ENCODE assay signal across 8 cellular contexts in the genomic region with DNA sequence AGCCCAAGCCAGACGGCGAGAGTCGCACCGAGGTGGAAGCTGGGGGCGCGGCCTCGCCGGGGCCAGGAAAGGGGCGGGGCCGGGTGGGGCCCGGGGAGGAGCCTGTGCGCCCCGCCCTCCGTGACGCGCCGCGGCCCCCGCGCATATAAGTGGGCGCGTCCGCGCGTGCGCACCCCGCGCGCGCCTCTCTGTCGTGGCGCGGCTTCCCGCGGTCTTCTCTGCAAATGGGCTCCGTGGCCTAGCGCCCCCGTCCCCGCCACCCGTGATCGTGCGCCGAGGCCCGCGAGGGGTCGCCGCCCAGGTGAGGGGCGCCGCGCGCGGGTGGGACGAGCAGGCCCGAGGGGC. TPM values are rescaled to one million over a fixed set of nuclear protein-coding genes. Genes with fewer than 3 reads are reported as not detected.
DNase-seq lines count a peak whose midpoint lies in the region; ATAC-seq and TF ChIP-seq lines count a peak whose summit lies in the region.

A gene with protein sequence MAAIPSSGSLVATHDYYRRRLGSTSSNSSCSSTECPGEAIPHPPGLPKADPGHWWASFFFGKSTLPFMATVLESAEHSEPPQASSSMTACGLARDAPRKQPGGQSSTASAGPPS (plus strand): TSS at position 172 of the 345 bp plus-strand sequence. CDS start 544 bp downstream, outside the sequence.

- TF ChIP-seq POLR2A in Raji (IDR thresholded peaks at IDR 0.05; ENCODE audit: insufficient read depth, low read depth, low read length) (peak; percentile 88), stomach (IDR thresholded peaks at IDR 0.05) (peak in 1 of 4 donors; percentile 22)

- intact Hi-C loops in Caco-2 (cut with micrococcal nuclease; ENCODE audit: unreplicated experiment): loop anchor here (1.0 kb wide), 1 partner anchor 24 kb away; no protein-coding TSS in a partner anchor
- intact Hi-C loops in stomach (cut with DNase I; ENCODE audit: low total_unique reads): no loop called here

- H3K36me3 Mint-ChIP-seq in Caco-2 (ENCODE audit: insufficient read depth, unreplicated experiment): peaks cover 64% of the 10 kb centered on the region

- H3K36me3 ChIP-seq in Caco-2 (ENCODE audit: control insufficient read depth, insufficient read depth, low read length) (peaks cover 19% of the 10 kb centered on the region), neuron (ENCODE audit: insufficient read depth, low read length) (peaks cover 26% of the 10 kb centered on the region), stomach (peaks cover 0 to 21% (median 13%) of the 10 kb centered on the region in 4 donors)

- TF ChIP-seq EP300 in stomach (IDR thresholded peaks at IDR 0.05): no peak

- H3K9me3 ChIP-seq in Caco-2: peaks cover 17% of the 10 kb centered on the region
- peaks cover 6% of the 10 kb centered on the region for H3K9me3 ChIP-seq in neuron (ENCODE audit: low read length)
- H3K9me3 ChIP-seq in stomach: peaks cover 0 to 8% (median 0%) of the 10 kb centered on the region in 4 donors

- H3K4me1 Mint-ChIP-seq in Caco-2 (ENCODE audit: low read depth, unreplicated experiment): no peaks in the 10 kb centered on the region

- H3K27me3 ChIP-seq in Caco-2 (replicated peaks; ENCODE audit: control insufficient read depth, insufficient read depth, low read length) (no peaks in the 10 kb centered on the region), foreskin keratinocyte (no peaks in the 10 kb centered on the region), neuron (ENCODE audit: insufficient read depth, low read length) (no peaks in the 10 kb centered on the region), stomach (no peaks in the 10 kb centered on the region)

- no peaks in the 10 kb centered on the region for H3K27me3 Mint-ChIP-seq in Caco-2 (ENCODE audit: insufficient read depth, unreplicated experiment)

- H3K27ac ChIP-seq in foreskin keratinocyte (peak within 1 kb of the TSS; percentile 85), stomach (peak within 1 kb of the TSS; percentile 92 to 99 (median 98))

- H3K4me3 ChIP-seq in Caco-2 (ENCODE audit: low read depth, low read length) (peak within 1 kb of the TSS; percentile 97), neuron (ENCODE audit: low read length) (peak within 1 kb of the TSS; percentile 98), stomach (peak within 1 kb of the TSS; percentile 77 to 98 (median 91))

- no TSS peak for BruUV-seq in Caco-2 (replicated peaks; lab: Mats Ljungman, UMichigan)

- DNase-seq in Caco-2: peak in 1 of 2 experiments; percentile 90
- DNase-seq in HT1080 (ENCODE audit: low read depth): peak; percentile 52
- DNase-seq in activated gamma-delta T cell treated with anti-CD3 and anti-CD28 coated beads, Interleukin-2, amount 50 U/mL, for 16 hours (ENCODE audit: low read depth): peak; percentile 75
- DNase-seq in foreskin keratinocyte: peak in 1 of 2 donors; percentile 65
- peak; percentile 89 for DNase-seq in stomach

- TF ChIP-seq CTCF in Caco-2 (IDR thresholded peaks at IDR 0.05; ENCODE audit: insufficient read depth in 1 of 2, low read depth in 1 of 2, low read length in 1 of 2, severe bottlenecking in 1 of 2, unreplicated experiment in 1 of 2) (no peak), foreskin keratinocyte (conservative IDR thresholded peaks at IDR 0.05) (no peak), stomach (IDR thresholded peaks at IDR 0.05) (no peak)

- peak within 1 kb of the TSS; percentile 92 for H3K4me3 Mint-ChIP-seq in Caco-2 (ENCODE audit: unreplicated experiment)

- peaks cover 14% of the 10 kb centered on the region for H3K4me1 ChIP-seq in Caco-2
- H3K4me1 ChIP-seq in foreskin keratinocyte: peaks cover 3% of the 10 kb centered on the region
- H3K4me1 ChIP-seq in neuron (ENCODE audit: insufficient read depth, low read length): peaks cover 17% of the 10 kb centered on the region
- peaks cover 20 to 47% (median 42%) of the 10 kb centered on the region in 4 donors for H3K4me1 ChIP-seq in stomach

- CTCF ChIA-PET in Caco-2 (lab: Charles Lee): interaction anchor here (0.5 to 2.5 kb wide), 18 partner anchors 9 to 1653 kb away, joined by 3 to 20 read pairs (median 6); partner anchors contain the start of gene ARFGAP1

- WGBS in stomach, 5 donors: 0 to 2% (median 1%) methylated on average over 7 to 54 of the region's 54 CpGs; no CpG with 5 or more reads in 1 of the 5 donors

- no peaks in the 10 kb centered on the region for H3K9me3 Mint-ChIP-seq in Caco-2 (ENCODE audit: unreplicated experiment)

- POLR2A ChIA-PET in Caco-2 (lab: Charles Lee): interaction anchor here (0.5 to 2.4 kb wide), 40 partner anchors 8 to 1221 kb away, joined by 3 to 21 read pairs (median 4); partner anchors contain the start of genes ARFGAP1, ARFRP1, HELZ2 and PRPF6

- peak; percentile 57 for ATAC-seq in GM19468 (IDR thresholded peaks at IDR 0.05; ENCODE audit: extremely low read depth, unreplicated experiment)
- ATAC-seq in foreskin keratinocyte: peak; percentile 73

- peak within 1 kb of the TSS; percentile 75 for H2AFZ ChIP-seq in neuron (ENCODE audit: low read depth, low read length)

- H3K27ac Mint-ChIP-seq in Caco-2 (ENCODE audit: unreplicated experiment): peak within 1 kb of the TSS; percentile 95

RNA-seq across cellular contexts. Expression of the gene that starts here (rescaled TPM):
- total RNA-seq in Caco-2 (2022) (511 and 634 TPM in 2 replicates), foreskin keratinocyte (181 and 190 TPM in 2 replicates), stomach (100 to 1,000 TPM in 2 of 5 donors, 10 to 100 TPM in 2, 1 to 10 TPM in 1; 1.8 to 213 (median 84.8) TPM)
- total RNA-seq in HT1080 (2014; rRNA removed; shearing (Covaris generic)): 35.3 and 143 TPM in 2 replicates
- 528 and 606 TPM in 2 replicates for polyA plus RNA-seq in HT1080 (2015; cell fraction: cytosol; rRNA removed)
- polyA plus RNA-seq in HT1080 (2015; cell fraction: nucleus; rRNA removed): 69.3 and 69.9 TPM in 2 replicates
- polyA plus RNA-seq in foreskin keratinocyte (575 and 701 TPM in 2 replicates), stomach (100 to 1,000 TPM; 570 to 756 (median 749) TPM)
